19 cellular contexts compared by ENCODE assay signal in genomic region chr18:56083889-56084288, GRCh38.
DNase-seq lines count a peak whose midpoint lies in the region; ATAC-seq and TF ChIP-seq lines count a peak whose summit lies in the region.
"Had no signal": no experiment of that assay in that cellular context is flagged by ENCODE, and none has a peak within 500 bp of the region (broad histone marks: within the 10 kb centered on the region; RNA-seq: fewer than 3 reads in every experiment).

No MANE protein-coding gene starts in this region.

- H3K56ac ChIP-seq in H9 (ENCODE audit: insufficient read length, low read depth, low read length) = no peak overlapping the region

- WGBS in H9 (ENCODE audit: extremely low coverage, insufficient read length, low lambda C conversion rate) = no CpG with 5 or more reads among the region's 3 CpGs

- H4K5ac ChIP-seq in H9 (ENCODE audit: insufficient read length, low read depth, low read length) = no peak overlapping the region

- no peaks in the 10 kb centered on the region for H3K27me3 Mint-ChIP-seq in H9 (ENCODE audit: low read depth)

- no peaks in the 10 kb centered on the region for H3K36me3 Mint-ChIP-seq in H9 (ENCODE audit: insufficient read depth in 1 of 3, low read depth in 3 of 3)
- H3K36me3 Mint-ChIP-seq: activated naive CD8-positive, alpha-beta T cell treated with anti-CD3 and anti-CD28 coated beads, Interleukin-2, amount 10 ng/mL, durations not matched to agents 7 days and 5 days had no signal

- no peaks in the 10 kb centered on the region for H3K79me2 ChIP-seq in H9 (ENCODE audit: insufficient read depth, low read length)

- no peaks in the 10 kb centered on the region for H4K20me1 ChIP-seq in H9 (ENCODE audit: control insufficient read depth, insufficient read depth, insufficient read length)

- H3K27me3 ChIP-seq in BE2C = no peaks in the 10 kb centered on the region
- H3K27me3 ChIP-seq in H9 (ENCODE audit: insufficient read depth, low read length) = no peaks in the 10 kb centered on the region
- H3K27me3 ChIP-seq: body of pancreas, gastrocnemius medialis, pancreas had no signal

- no peaks in the 10 kb centered on the region for H3K23me2 ChIP-seq in H9 (ENCODE audit: insufficient read length, low read depth, low read length, poor library complexity, severe bottlenecking)

- peaks cover 17 to 29% of the 10 kb centered on the region in 2 experiments for H3K4me1 Mint-ChIP-seq in H9
- H3K4me1 Mint-ChIP-seq: activated naive CD8-positive, alpha-beta T cell treated with anti-CD3 and anti-CD28 coated beads, Interleukin-2, amount 10 ng/mL, durations not matched to agents 7 days and 5 days had no signal

- H3K9ac ChIP-seq in H9 (ENCODE audit: extremely low read depth, insufficient read length, low read length) = no peak overlapping the region
- H3K9ac ChIP-seq: KMS-11 had no signal

- H3K4me2 ChIP-seq in H9 (ENCODE audit: insufficient read depth, insufficient read length, low read length) = no peak overlapping the region
- H3K4me2 ChIP-seq: KMS-11, smooth muscle cell had no signal

- H3K27ac Mint-ChIP-seq in H9 = no peak overlapping the region
- H3K27ac Mint-ChIP-seq: activated naive CD8-positive, alpha-beta T cell treated with anti-CD3 and anti-CD28 coated beads, Interleukin-2, amount 10 ng/mL, durations not matched to agents 7 days and 5 days had no signal

- H2BK5ac ChIP-seq in H9 (ENCODE audit: insufficient read length, low read length) = no peak overlapping the region

- H2AK5ac ChIP-seq in H9 (ENCODE audit: insufficient read length, low read length) = no peak overlapping the region

- no peaks in the 10 kb centered on the region for H3K36me3 ChIP-seq in BE2C
- H3K36me3 ChIP-seq: gastrocnemius medialis, pancreas had no signal

- H3K9me3 ChIP-seq in BE2C (no peaks in the 10 kb centered on the region), H9 (ENCODE audit: control insufficient read depth, low read depth, low read length) (no peaks in the 10 kb centered on the region)
- H3K9me3 ChIP-seq: body of pancreas, gastrocnemius medialis, pancreas had no signal

- no peak overlapping the region for H2BK120ac ChIP-seq in H9 (ENCODE audit: low read depth, low read length, poor library complexity, severe bottlenecking)

- H2BK15ac ChIP-seq in H9 (ENCODE audit: low read depth, low read length) = no peak overlapping the region

- no peak overlapping the region for H3T11ph ChIP-seq in H9 (ENCODE audit: low read length)

- H4K91ac ChIP-seq in H9 (ENCODE audit: insufficient read length, low read depth, low read length) = no peak overlapping the region

- H2AFZ ChIP-seq in H9 (ENCODE audit: low read length) = no peak overlapping the region

- no peak overlapping the region for H3K18ac ChIP-seq in H9 (ENCODE audit: insufficient read length, low read depth, low read length)

- H2BK20ac ChIP-seq in H9 (ENCODE audit: low read depth, low read length, poor library complexity, severe bottlenecking) = no peak overlapping the region

- H3K23ac ChIP-seq in H9 (ENCODE audit: insufficient read length, low read depth, low read length) = no peak overlapping the region

- no peak overlapping the region for H3K4ac ChIP-seq in H9 (ENCODE audit: low read depth, low read length)

- TF ChIP-seq CTCF in BE2C (IDR thresholded peaks at IDR 0.05; ENCODE audit: low read depth, low read length) = no peak
- TF ChIP-seq CTCF in H9 (conservative IDR thresholded peaks at IDR 0.05) = no peak

- no peaks in the 10 kb centered on the region for H3K79me1 ChIP-seq in H9 (ENCODE audit: insufficient read depth, low read depth, low read length, poor library complexity, severe bottlenecking)

- H3K4me3 ChIP-seq in BE2C (ENCODE audit: low read depth, low read length) = no peak overlapping the region
- H3K4me3 ChIP-seq: body of pancreas, gastrocnemius medialis, pancreas, SK-N-MC, smooth muscle cell had no signal

- no peak overlapping the region for H4K8ac ChIP-seq in H9 (replicated peaks; ENCODE audit: insufficient read length, low read depth, low read length)

- peak; percentile 40 for DNase-seq in BE2C
- DNase-seq in H9 = peak; percentile 40
- DNase-seq in NCI-H446 treated with DMSO at 0.1 percent for 48 hours (lab: John Stamatoyannopoulos, UW) = peak; percentile 48
- peak; percentile 4 to 14 for DNase-seq in lung microvascular endothelial cell (ENCODE audit: low read depth in 2 of 2)
- DNase-seq in CD1c-positive myeloid dendritic cell (ENCODE audit: extremely low spot score) = no peak
- no peak for DNase-seq in NCI-H1048 (lab: John Stamatoyannopoulos, UW)
- DNase-seq: activated naive CD8-positive, alpha-beta T cell treated with anti-CD3 and anti-CD28 coated beads, Interleukin-2, amount 10 ng/mL, durations not matched to agents 7 days and 5 days; body of pancreas; gastrocnemius medialis; NCI-H748 treated with DMSO at 0.1 percent for 48 hours; stimulated activated CD8-positive, alpha-beta memory T cell treated with anti-CD3 and anti-CD28 coated beads, Interleukin-4, amount 100 ng/mL, for 48 hours; T-helper 9 cell had no signal

- H3K4me1 ChIP-seq in BE2C (peaks cover 30% of the 10 kb centered on the region), H9 (ENCODE audit: insufficient read depth, low read length) (no peaks in the 10 kb centered on the region; the same call in 1 of the 2 replicates)
- H3K4me1 ChIP-seq: body of pancreas, pancreas had no signal

- H3K9me3 Mint-ChIP-seq in H9 = no peaks in the 10 kb centered on the region
- H3K9me3 Mint-ChIP-seq: activated naive CD8-positive, alpha-beta T cell treated with anti-CD3 and anti-CD28 coated beads, Interleukin-2, amount 10 ng/mL, durations not matched to agents 7 days and 5 days had no signal

- ATAC-seq in HG02798 (IDR thresholded peaks at IDR 0.05; ENCODE audit: poor library complexity, unreplicated experiment) (no peak), GM19452 (IDR thresholded peaks at IDR 0.05; ENCODE audit: unreplicated experiment) (no peak)
- ATAC-seq: activated CD4-positive, CD25-positive, alpha-beta regulatory T cell treated with anti-CD3 and anti-CD28 coated beads, Interleukin-2, amount 50 U/mL, for 24 hours; body of pancreas; pancreas had no signal

- H3K27ac ChIP-seq in H9 (ENCODE audit: insufficient read length, low read depth, low read length) = no peak overlapping the region
- H3K27ac ChIP-seq: body of pancreas, KMS-11, pancreas, SK-N-MC had no signal

- H3K4me3 Mint-ChIP-seq in H9 = no peak overlapping the region
- H3K4me3 Mint-ChIP-seq: activated naive CD8-positive, alpha-beta T cell treated with anti-CD3 and anti-CD28 coated beads, Interleukin-2, amount 10 ng/mL, durations not matched to agents 7 days and 5 days had no signal

- H2BK12ac ChIP-seq in H9 (ENCODE audit: insufficient read length, low read depth, low read length) = no peak overlapping the region

- no peak overlapping the region; the same call in 1 of the 2 replicates for H3K14ac ChIP-seq in H9 (ENCODE audit: insufficient read depth, low read length)

Comparison
In these comparisons a context has a peak if more than half of its experiments do, and no peak if none do; other contexts are left out.
1. DNase-seq: peak in BE2C (single experiment), H9 (single experiment), NCI-H446 treated with DMSO at 0.1 percent for 48 hours (single experiment) and lung microvascular endothelial cell (2 of 2); none in CD1c-positive myeloid dendritic cell (single experiment) and NCI-H1048 (single experiment).